ENCODE assay signal across 8 cellular contexts in genomic region chr20:37344506-37345338, GRCh38. TPM values are rescaled to one million over a fixed set of nuclear protein-coding genes. Genes with fewer than 3 reads are reported as not detected.
DNase-seq lines count a peak whose midpoint lies in the region; ATAC-seq and TF ChIP-seq lines count a peak whose summit lies in the region.

No MANE protein-coding gene starts in this region.

- 44% methylated on average over 7 of the region's 10 CpGs for WGBS in right lobe of liver (ENCODE audit: insufficient coverage, low coverage, low lambda C conversion rate, missing lambda C conversion rate)

- no peak for ATAC-seq in activated T-cell treated with anti-CD3 and anti-CD28 coated beads, Interleukin-2, amount 50 U/mL, for 72 hours (replicated peaks in 1 of 2)
- ATAC-seq in right lobe of liver, result peak in 3 of 4 donors; percentile 22 to 56 (median 55)
- no peak for ATAC-seq in HG03457 (IDR thresholded peaks at IDR 0.05; ENCODE audit: unreplicated experiment)

- H3K27ac Mint-ChIP-seq in activated T-cell treated with anti-CD3 and anti-CD28 coated beads, Interleukin-2, amount 50 U/mL, for 72 hours, result no peak overlapping the region
- H3K27ac Mint-ChIP-seq in activated T-helper 2 cell treated with anti-CD3 and anti-CD28 coated beads, Interferon-gamma antibody, Interleukin-2, Interleukin-4, amounts not matched to agents 10 μg/mL and 5 μg/mL and 100 μg/mL, durations not matched to agents 14 hours and 24 hours and 36 hours, result peak overlapping the region; percentile 52
- peak overlapping the region; percentile 92 for H3K27ac Mint-ChIP-seq in type B pancreatic cell

- no peaks in the 10 kb centered on the region for H3K36me3 Mint-ChIP-seq in activated T-cell treated with anti-CD3 and anti-CD28 coated beads, Interleukin-2, amount 50 U/mL, for 72 hours (ENCODE audit: insufficient read depth in 2 of 2)
- H3K36me3 Mint-ChIP-seq in activated T-helper 2 cell treated with anti-CD3 and anti-CD28 coated beads, Interferon-gamma antibody, Interleukin-2, Interleukin-4, amounts not matched to agents 10 μg/mL and 5 μg/mL and 100 μg/mL, durations not matched to agents 14 hours and 24 hours and 36 hours (ENCODE audit: low read depth), result no peaks in the 10 kb centered on the region
- peaks cover 11% of the 10 kb centered on the region for H3K36me3 Mint-ChIP-seq in type B pancreatic cell

- DNase-seq in activated T-cell treated with anti-CD3 and anti-CD28 coated beads, Interleukin-2, amount 50 U/mL, for 72 hours, result no peak
- DNase-seq in activated T-cell treated with anti-CD3 and anti-CD28 coated beads for 4 hours (no peak), right lobe of liver (no peak), type B pancreatic cell (ENCODE audit: extremely low spot score, unreplicated experiment) (no peak), A172 (ENCODE audit: low spot score) (no peak), cerebellar nuclear complex (lab: John Stamatoyannopoulos, UW) (no peak)
- no peak for DNase-seq in activated T-helper 2 cell treated with anti-CD3 and anti-CD28 coated beads, Interferon-gamma antibody, Interleukin-2, Interleukin-4, amounts not matched to agents 10 μg/mL and 5 μg/mL and 100 μg/mL, durations not matched to agents 14 hours and 24 hours and 36 hours (ENCODE audit: low spot score)

- TF ChIP-seq POLR2A in right lobe of liver (IDR thresholded peaks at IDR 0.05), result no peak

- peaks cover 21% of the 10 kb centered on the region for H3K4me1 Mint-ChIP-seq in activated T-cell treated with anti-CD3 and anti-CD28 coated beads, Interleukin-2, amount 50 U/mL, for 72 hours (ENCODE audit: low read depth)
- H3K4me1 Mint-ChIP-seq in activated T-helper 2 cell treated with anti-CD3 and anti-CD28 coated beads, Interferon-gamma antibody, Interleukin-2, Interleukin-4, amounts not matched to agents 10 μg/mL and 5 μg/mL and 100 μg/mL, durations not matched to agents 14 hours and 24 hours and 36 hours (ENCODE audit: low read depth), result peaks cover 8% of the 10 kb centered on the region
- H3K4me1 Mint-ChIP-seq in type B pancreatic cell (ENCODE audit: unreplicated experiment), result peaks cover 59% of the 10 kb centered on the region

- H3K4me1 ChIP-seq in right lobe of liver, result peaks cover 0 to 12% (median 3%) of the 10 kb centered on the region in 4 donors

- no peaks in the 10 kb centered on the region for H3K9me3 ChIP-seq in right lobe of liver

- H3K36me3 ChIP-seq in right lobe of liver, result no peaks in the 10 kb centered on the region

- no peaks in the 10 kb centered on the region for H3K9me3 Mint-ChIP-seq in activated T-cell treated with anti-CD3 and anti-CD28 coated beads, Interleukin-2, amount 50 U/mL, for 72 hours
- H3K9me3 Mint-ChIP-seq in activated T-helper 2 cell treated with anti-CD3 and anti-CD28 coated beads, Interferon-gamma antibody, Interleukin-2, Interleukin-4, amounts not matched to agents 10 μg/mL and 5 μg/mL and 100 μg/mL, durations not matched to agents 14 hours and 24 hours and 36 hours, result no peaks in the 10 kb centered on the region
- no peaks in the 10 kb centered on the region for H3K9me3 Mint-ChIP-seq in type B pancreatic cell

- intact Hi-C loops in activated T-helper 2 cell treated with anti-CD3 and anti-CD28 coated beads, Interferon-gamma antibody, Interleukin-2, Interleukin-4, amounts not matched to agents 10 μg/mL and 5 μg/mL and 100 μg/mL, durations not matched to agents 14 hours and 24 hours and 36 hours (cut with micrococcal nuclease), result no loop called here
- intact Hi-C loops in right lobe of liver (cut with DNase I), result no loop called here

- no peaks in the 10 kb centered on the region for H3K27me3 ChIP-seq in right lobe of liver

- H3K27me3 Mint-ChIP-seq in activated T-cell treated with anti-CD3 and anti-CD28 coated beads, Interleukin-2, amount 50 U/mL, for 72 hours (ENCODE audit: low read depth), result no peaks in the 10 kb centered on the region
- H3K27me3 Mint-ChIP-seq in activated T-helper 2 cell treated with anti-CD3 and anti-CD28 coated beads, Interferon-gamma antibody, Interleukin-2, Interleukin-4, amounts not matched to agents 10 μg/mL and 5 μg/mL and 100 μg/mL, durations not matched to agents 14 hours and 24 hours and 36 hours (ENCODE audit: low read depth), result peaks cover 3% of the 10 kb centered on the region
- no peaks in the 10 kb centered on the region for H3K27me3 Mint-ChIP-seq in type B pancreatic cell

- TF ChIP-seq CTCF in right lobe of liver (IDR thresholded peaks at IDR 0.05), result no peak
- TF ChIP-seq CTCF in type B pancreatic cell (conservative IDR thresholded peaks at IDR 0.05), result no peak

- H3K4me3 Mint-ChIP-seq in activated T-cell treated with anti-CD3 and anti-CD28 coated beads, Interleukin-2, amount 50 U/mL, for 72 hours, result peak overlapping the region; percentile 69 to 72
- peak overlapping the region; percentile 77 for H3K4me3 Mint-ChIP-seq in activated T-helper 2 cell treated with anti-CD3 and anti-CD28 coated beads, Interferon-gamma antibody, Interleukin-2, Interleukin-4, amounts not matched to agents 10 μg/mL and 5 μg/mL and 100 μg/mL, durations not matched to agents 14 hours and 24 hours and 36 hours (ENCODE audit: low read depth)
- H3K4me3 Mint-ChIP-seq in type B pancreatic cell, result peak overlapping the region; percentile 86

- peak overlapping the region; percentile 57 to 67 (median 60) for H3K4me3 ChIP-seq in right lobe of liver

- H3K27ac ChIP-seq in right lobe of liver, result peak overlapping the region in 1 of 3 donors; percentile 7

RNA-seq across cellular contexts. Expression of gene SRC, which starts 1.2 kb away (rescaled TPM):
- total RNA-seq in activated T-cell treated with anti-CD3 and anti-CD28 coated beads, Interleukin-2, amount 50 U/mL, for 72 hours, result 1 to 10 TPM; 5.1 to 6.2 TPM
- 3.5 and 6.4 TPM in 2 replicates for total RNA-seq in activated T-helper 2 cell treated with anti-CD3 and anti-CD28 coated beads, Interferon-gamma antibody, Interleukin-2, Interleukin-4, amounts not matched to agents 10 μg/mL and 5 μg/mL and 100 μg/mL, durations not matched to agents 14 hours and 24 hours and 36 hours
- total RNA-seq in right lobe of liver (10 to 100 TPM in 4 of 6 experiments, 1 to 10 TPM in 2; 3.1 to 17.3 (median 11.2) TPM), type B pancreatic cell (ENCODE audit: low replicate concordance) (56.0 and 70.3 TPM in 2 replicates)
- 15.3 and 17.8 TPM in 2 replicates for total RNA-seq in A172 (2014; rRNA removed; shearing (Covaris generic))

RNA-seq across cellular contexts. Expression of gene MANBAL, which starts 55.3 kb away (rescaled TPM):
- 10 to 100 TPM; 15.6 to 19.6 TPM for total RNA-seq in activated T-cell treated with anti-CD3 and anti-CD28 coated beads, Interleukin-2, amount 50 U/mL, for 72 hours
- 12.8 and 14.2 TPM in 2 replicates for total RNA-seq in activated T-helper 2 cell treated with anti-CD3 and anti-CD28 coated beads, Interferon-gamma antibody, Interleukin-2, Interleukin-4, amounts not matched to agents 10 μg/mL and 5 μg/mL and 100 μg/mL, durations not matched to agents 14 hours and 24 hours and 36 hours
- total RNA-seq in right lobe of liver (10 to 100 TPM; 11.4 to 16.0 (median 12.8) TPM), type B pancreatic cell (ENCODE audit: low replicate concordance) (35.5 and 40.4 TPM in 2 replicates)
- total RNA-seq in A172 (2014; rRNA removed; shearing (Covaris generic)), result 11.8 and 15.7 TPM in 2 replicates

Comparison
In these comparisons a context has a peak if more than half of its experiments do, and no peak if none do; other contexts are left out.
1. ATAC-seq: peak in right lobe of liver (3 of 4); none in activated T-cell treated with anti-CD3 and anti-CD28 coated beads, Interleukin-2, amount 50 U/mL, for 72 hours (0 of 2) and HG03457 (single experiment).
2. Peak in every context shown above with its lines, with median percentiles within 50 percentile points of each other: H3K4me3 Mint-ChIP-seq.